ENCODE assay signal across 30 cellular contexts in genomic region chr3:141950572-141951493, GRCh38.
DNase-seq lines count a peak whose midpoint lies in the region; ATAC-seq and TF ChIP-seq lines count a peak whose summit lies in the region.
"Had no signal": no experiment of that assay in that cellular context is flagged by ENCODE, and none has a peak within 500 bp of the region (broad histone marks: within the 10 kb centered on the region; RNA-seq: fewer than 3 reads in every experiment).

No MANE protein-coding gene starts in this region.

- no peaks in the 10 kb centered on the region for H3K9me3 ChIP-seq in spleen
- H3K9me3 ChIP-seq: stomach, tibial artery had no signal

- no peak for TF ChIP-seq POLR2A in spleen (IDR thresholded peaks at IDR 0.05)

- no peaks in the 10 kb centered on the region for H3K4me1 ChIP-seq in spleen
- H3K4me1 ChIP-seq: tibial artery had no signal

- ATAC-seq in left colon (peak; percentile 90), GM19455 (IDR thresholded peaks at IDR 0.05; ENCODE audit: unreplicated experiment) (no peak)
- ATAC-seq in stimulated activated naive CD8-positive, alpha-beta T cell treated with anti-CD3 and anti-CD28 coated beads, Interleukin-15, Interleukin-2, amounts not matched to agents 100 U/mL and 50 U/mL, for 24 hours: no peak
- ATAC-seq: GM23338, left cardiac atrium, right cardiac atrium had no signal

- no peak for TF ChIP-seq CTCF in spleen (IDR thresholded peaks at IDR 0.05 in 8 of 11, conservative IDR thresholded peaks at IDR 0.05 in 3 of 11)

- H3K27ac ChIP-seq in spleen: no peak overlapping the region
- H3K27ac ChIP-seq: neural progenitor cell, stomach, tibial artery had no signal

- 81 to 92% (median 85%) methylated on average over 4 of the region's 4 CpGs for WGBS in spleen, 5 donors

- peak; percentile 17 for DNase-seq in EH (ENCODE audit: low read depth)
- DNase-seq in SHP77 (lab: John Stamatoyannopoulos, UW): peak; percentile 14 to 21
- no peak for DNase-seq in left colon
- peak; percentile 19 for DNase-seq in spleen
- no peak for DNase-seq in stimulated activated naive CD8-positive, alpha-beta T cell treated with anti-CD3 and anti-CD28 coated beads, Interleukin-15, Interleukin-2, amounts not matched to agents 100 U/mL and 50 U/mL, for 24 hours
- no peak for DNase-seq in HuH-7.5 (ENCODE audit: low spot score)
- DNase-seq: activated CD4-positive, alpha-beta T cell treated with anti-CD3 and anti-CD28 coated beads, Interleukin-2, amount 10 ng/mL, durations not matched to agents 24 days and 14 days; activated CD8-positive, alpha-beta memory T cell treated with anti-CD3 and anti-CD28 coated beads for 24 hours; activated effector memory CD4-positive, alpha-beta T cell treated with anti-CD3 and anti-CD28 coated beads, Interleukin-2, amount 50 U/mL, for 16 hours; activated T-cell treated with anti-CD3 and anti-CD28 coated beads, Interleukin-2, amount 50 U/mL, for 1 hour; Calu3; DMS79; effector memory CD4-positive, alpha-beta T cell; erythroblast; GDM1; immature natural killer cell; left cardiac atrium; mammary epithelial cell; NCI-H1092 treated with DMSO at 0.1 percent for 48 hours; NCI-H1930; NCI-H2171 treated with DMSO at 0.1 percent for 48 hours; NCI-H526; right cardiac atrium; SIG-M5; stimulated activated CD8-positive, alpha-beta memory T cell treated with anti-CD3 and anti-CD28 coated beads, Interleukin-4, amount 100 ng/mL, for 48 hours; stomach; tibial artery had no signal

- H3K36me3 ChIP-seq in spleen: peaks cover 0 to 54% (median 12%) of the 10 kb centered on the region in 6 donors
- H3K36me3 ChIP-seq: neural progenitor cell had no signal

- no peak overlapping the region for H3K4me3 ChIP-seq in spleen
- H3K4me3 ChIP-seq: GM23338, neural progenitor cell, stomach, tibial artery had no signal

- intact Hi-C loops in left colon (cut with DNase I, micrococcal nuclease) (no loop called here), spleen (cut with DNase I; ENCODE audit: low total_unique reads) (no loop called here)

- H3K27me3 ChIP-seq in spleen (replicated peaks in 1 of 7): no peaks in the 10 kb centered on the region
- H3K27me3 ChIP-seq: neural progenitor cell, stomach, tibial artery had no signal

Comparison
In these comparisons a context has a peak if more than half of its experiments do, and no peak if none do; other contexts are left out.
1. DNase-seq: peak in EH (single experiment), SHP77 (2 of 2) and spleen (single experiment); none in left colon (0 of 2), stimulated activated naive CD8-positive, alpha-beta T cell treated with anti-CD3 and anti-CD28 coated beads, Interleukin-15, Interleukin-2, amounts not matched to agents 100 U/mL and 50 U/mL, for 24 hours (single experiment) and HuH-7.5 (single experiment).